ENCODE assay signal across 8 cellular contexts in genomic region chr15:55993804-55994539, GRCh38. TPM values are rescaled to one million over a fixed set of nuclear protein-coding genes. Genes with fewer than 3 reads are reported as not detected.
DNase-seq lines count a peak whose midpoint lies in the region; ATAC-seq and TF ChIP-seq lines count a peak whose summit lies in the region.

No MANE protein-coding gene starts in this region.

- H3K9ac ChIP-seq in NT2/D1 (ENCODE audit: insufficient read length, low read depth) (peak overlapping the region; percentile 83), subcutaneous abdominal adipose tissue (ENCODE audit: low read length in 5 of 5) (peak overlapping the region; percentile 73 to 99 (median 85))

- 0 out of 4 replicates have a peak, but pooled peaks of 1 of the 2 experiments have one; percentile 18 for TF ChIP-seq CTCF in GM23338 (conservative IDR thresholded peaks at IDR 0.05; ENCODE audit: low read depth in 2 of 2)

- peak; percentile 42 for ATAC-seq in GM23338
- no peak for ATAC-seq in central memory CD8-positive, alpha-beta T cell (replicated peaks; ENCODE audit: extremely low read depth, poor library complexity, severe bottlenecking)
- no peak for ATAC-seq in GM19463 (IDR thresholded peaks at IDR 0.05; ENCODE audit: unreplicated experiment)

- H3K4me1 ChIP-seq in GM23338 (ENCODE audit: insufficient read depth) (peaks cover 14% of the 10 kb centered on the region), NT2/D1 (ENCODE audit: insufficient read depth, insufficient read length) (no peaks in the 10 kb centered on the region), subcutaneous abdominal adipose tissue (ENCODE audit: control insufficient read depth in 5 of 5, insufficient read depth in 5 of 5, low read length in 5 of 5) (peaks cover 0 to 22% (median 15%) of the 10 kb centered on the region in 5 donors)

- H3K9me2 ChIP-seq in GM23338 (ENCODE audit: insufficient read depth), result no peaks in the 10 kb centered on the region

- 0 out of 3 replicates have a peak, but pooled peaks cover 2% of the 10 kb centered on the region for H3K36me3 Mint-ChIP-seq in GM23338 (ENCODE audit: low read depth)
- peaks cover 4% of the 10 kb centered on the region for H3K36me3 Mint-ChIP-seq in central memory CD8-positive, alpha-beta T cell (ENCODE audit: insufficient read depth)

- no peaks in the 10 kb centered on the region for H3K9me3 Mint-ChIP-seq in GM23338
- no peaks in the 10 kb centered on the region for H3K9me3 Mint-ChIP-seq in central memory CD8-positive, alpha-beta T cell

- H3K27ac Mint-ChIP-seq in GM23338, result no peak overlapping the region
- H3K27ac Mint-ChIP-seq in central memory CD8-positive, alpha-beta T cell (ENCODE audit: low read depth), result no peak overlapping the region

- H3K4me2 ChIP-seq in GM23338, result peak overlapping the region; percentile 91

- H3K4me1 Mint-ChIP-seq in GM23338, result peaks cover 20% of the 10 kb centered on the region
- H3K4me1 Mint-ChIP-seq in central memory CD8-positive, alpha-beta T cell, result peaks cover 9% of the 10 kb centered on the region

- H4K20me1 ChIP-seq in GM23338 (replicated peaks; ENCODE audit: insufficient read depth), result no peaks in the 10 kb centered on the region; the same call in 1 of the 2 replicates

- H3K27me3 Mint-ChIP-seq in GM23338 (ENCODE audit: insufficient read depth, low read depth, poor library complexity), result peaks cover 14% of the 10 kb centered on the region
- peaks cover 6% of the 10 kb centered on the region for H3K27me3 Mint-ChIP-seq in central memory CD8-positive, alpha-beta T cell

- H3K4me3 ChIP-seq in GM23338 (peak overlapping the region; percentile 85), NT2/D1 (ENCODE audit: insufficient read length, low read depth) (peak overlapping the region; percentile 60), subcutaneous abdominal adipose tissue (ENCODE audit: low read depth in 1 of 5, low read length in 5 of 5) (peak overlapping the region; percentile 83 to 93 (median 90))

- no peaks in the 10 kb centered on the region for H3K79me2 ChIP-seq in GM23338 (replicated peaks; ENCODE audit: insufficient read depth)

- H3F3A ChIP-seq in GM23338 (replicated peaks; ENCODE audit: low read depth), result peaks cover 7% of the 10 kb centered on the region; the same call in 1 of the 2 replicates

- peak; percentile 79 for DNase-seq in DMS 273 (lab: John Stamatoyannopoulos, UW; ENCODE audit: unreplicated experiment)
- peak; percentile 70 for DNase-seq in GM23338 (ENCODE audit: low spot score)
- DNase-seq in NT2/D1 (ENCODE audit: low read depth, low spot score), result peak; percentile 11
- no peak for DNase-seq in central memory CD8-positive, alpha-beta T cell (ENCODE audit: low spot score in 2 of 2)
- peak; percentile 78 for DNase-seq in left kidney (ENCODE audit: low read depth, low spot score)
- DNase-seq in NCI-H2029 treated with DMSO at 0.1 percent for 48 hours (lab: John Stamatoyannopoulos, UW), result no peak

- no peaks in the 10 kb centered on the region for H3K9me3 ChIP-seq in NT2/D1 (ENCODE audit: insufficient read depth, low read length)
- no peaks in the 10 kb centered on the region for H3K9me3 ChIP-seq in subcutaneous abdominal adipose tissue (ENCODE audit: control insufficient read depth in 5 of 5, low read length in 5 of 5)

- peak overlapping the region; percentile 100 for H2AFZ ChIP-seq in GM23338

- H3K36me3 ChIP-seq in GM23338 (ENCODE audit: insufficient read depth) (no peaks in the 10 kb centered on the region), NT2/D1 (ENCODE audit: insufficient read depth, insufficient read length, low read length) (peaks cover 2% of the 10 kb centered on the region), subcutaneous abdominal adipose tissue (ENCODE audit: control insufficient read depth in 5 of 5, insufficient read depth in 5 of 5, low read length in 5 of 5) (no peaks in the 10 kb centered on the region)

- H3K27me3 ChIP-seq in GM23338 (ENCODE audit: insufficient read depth), result peaks cover 29% of the 10 kb centered on the region
- H3K27me3 ChIP-seq in NT2/D1 (ENCODE audit: insufficient read depth, insufficient read length), result peaks cover 9% of the 10 kb centered on the region
- H3K27me3 ChIP-seq in subcutaneous abdominal adipose tissue (ENCODE audit: control insufficient read depth in 5 of 5, insufficient read depth in 4 of 5, low read length in 5 of 5), result no peaks in the 10 kb centered on the region

- peak overlapping the region; percentile 84 for H3K4me3 Mint-ChIP-seq in GM23338
- H3K4me3 Mint-ChIP-seq in central memory CD8-positive, alpha-beta T cell, result peak overlapping the region; percentile 87

- H3K27ac ChIP-seq in GM23338 (ENCODE audit: low read depth) (no peak overlapping the region), subcutaneous abdominal adipose tissue (ENCODE audit: low read depth, low read length) (peak overlapping the region; percentile 91)

TF ChIP-seq in GM23338, 12 proteins besides CTCF, POLR2A, EP300 and RAD21:
- no peak for TF ChIP-seq EZH2phosphoT487 (IDR thresholded peaks at IDR 0.05; ENCODE audit: unreplicated experiment)
- no peak for TF ChIP-seq ZNF331 (CRISPR knock-in tag; IDR thresholded peaks at IDR 0.05; ENCODE audit: low read depth)
- no peak for TF ChIP-seq ZNF114 (CRISPR knock-in tag; IDR thresholded peaks at IDR 0.05)
- no peak for TF ChIP-seq NANOG (IDR thresholded peaks at IDR 0.05; ENCODE audit: borderline replicate concordance)
- TF ChIP-seq, protein P1, sequence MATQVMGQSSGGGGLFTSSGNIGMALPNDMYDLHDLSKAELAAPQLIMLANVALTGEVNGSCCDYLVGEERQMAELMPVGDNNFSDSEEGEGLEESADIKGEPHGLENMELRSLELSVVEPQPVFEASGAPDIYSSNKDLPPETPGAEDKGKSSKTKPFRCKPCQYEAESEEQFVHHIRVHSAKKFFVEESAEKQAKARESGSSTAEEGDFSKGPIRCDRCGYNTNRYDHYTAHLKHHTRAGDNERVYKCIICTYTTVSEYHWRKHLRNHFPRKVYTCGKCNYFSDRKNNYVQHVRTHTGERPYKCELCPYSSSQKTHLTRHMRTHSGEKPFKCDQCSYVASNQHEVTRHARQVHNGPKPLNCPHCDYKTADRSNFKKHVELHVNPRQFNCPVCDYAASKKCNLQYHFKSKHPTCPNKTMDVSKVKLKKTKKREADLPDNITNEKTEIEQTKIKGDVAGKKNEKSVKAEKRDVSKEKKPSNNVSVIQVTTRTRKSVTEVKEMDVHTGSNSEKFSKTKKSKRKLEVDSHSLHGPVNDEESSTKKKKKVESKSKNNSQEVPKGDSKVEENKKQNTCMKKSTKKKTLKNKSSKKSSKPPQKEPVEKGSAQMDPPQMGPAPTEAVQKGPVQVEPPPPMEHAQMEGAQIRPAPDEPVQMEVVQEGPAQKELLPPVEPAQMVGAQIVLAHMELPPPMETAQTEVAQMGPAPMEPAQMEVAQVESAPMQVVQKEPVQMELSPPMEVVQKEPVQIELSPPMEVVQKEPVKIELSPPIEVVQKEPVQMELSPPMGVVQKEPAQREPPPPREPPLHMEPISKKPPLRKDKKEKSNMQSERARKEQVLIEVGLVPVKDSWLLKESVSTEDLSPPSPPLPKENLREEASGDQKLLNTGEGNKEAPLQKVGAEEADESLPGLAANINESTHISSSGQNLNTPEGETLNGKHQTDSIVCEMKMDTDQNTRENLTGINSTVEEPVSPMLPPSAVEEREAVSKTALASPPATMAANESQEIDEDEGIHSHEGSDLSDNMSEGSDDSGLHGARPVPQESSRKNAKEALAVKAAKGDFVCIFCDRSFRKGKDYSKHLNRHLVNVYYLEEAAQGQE (IDR thresholded peaks at IDR 0.05; ENCODE audit: unreplicated experiment), result no peak
- no peak for TF ChIP-seq JUNB (IDR thresholded peaks at IDR 0.05; ENCODE audit: unreplicated experiment)
TF ChIP-seq in GM23338: peak in this region for 0.

RNA-seq across cellular contexts. Expression of gene NEDD4, which starts 0.6 kb away (rescaled TPM):
- total RNA-seq in GM23338 (2014; rRNA removed; shearing (Covaris generic)), result 6.6 and 7.2 TPM in 2 replicates
- 2.1 and 2.5 TPM in 2 replicates for polyA plus RNA-seq in GM23338 (2016; fragmentation: Nextera tagmentation; extraction: Ambion mirVana)

Comparison
In these comparisons a context has a peak if more than half of its experiments do, and no peak if none do; other contexts are left out.
1. DNase-seq: peak in DMS 273 (single experiment), GM23338 (single experiment), NT2/D1 (single experiment) and left kidney (single experiment); none in central memory CD8-positive, alpha-beta T cell (0 of 2) and NCI-H2029 treated with DMSO at 0.1 percent for 48 hours (single experiment).
2. Peak in every context shown above with its lines, with median percentiles within 50 percentile points of each other: H3K4me3 ChIP-seq.